In the genomic region with DNA sequence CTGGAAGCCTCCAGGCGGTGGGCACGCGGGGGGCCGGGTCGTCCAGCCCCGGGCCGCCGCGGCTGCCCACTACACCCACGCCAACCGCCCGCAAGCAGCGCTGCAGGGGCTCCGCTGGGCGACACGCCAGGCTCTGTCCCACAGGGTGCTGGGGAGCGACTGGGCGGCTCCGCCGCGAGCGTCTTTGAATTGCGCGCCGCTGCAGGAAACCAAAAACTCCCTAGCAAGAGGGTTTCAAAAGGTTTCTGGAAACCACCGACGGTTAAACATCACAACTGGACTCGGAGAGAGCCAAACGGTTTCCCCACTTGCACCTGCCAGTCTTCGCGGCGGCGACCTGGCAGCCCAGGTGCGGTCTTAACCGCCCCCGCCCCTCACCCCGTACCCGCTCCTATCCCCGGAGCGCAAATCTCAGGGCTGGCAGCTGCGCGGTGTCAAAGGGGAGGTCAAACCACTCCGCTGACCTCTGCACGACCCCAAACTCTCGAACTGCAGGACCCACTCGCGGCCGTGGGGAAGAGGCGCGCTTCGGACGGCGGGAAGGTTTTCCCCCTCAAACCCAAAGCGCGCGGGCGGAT, we compare ENCODE assay signal across 9 cellular contexts. TPM values are rescaled to one million over a fixed set of nuclear protein-coding genes. Genes with fewer than 3 reads are reported as not detected.
DNase-seq lines count a peak whose midpoint lies in the region; ATAC-seq lines count a peak whose summit lies in the region.
"Had no signal": no experiment of that assay in that cellular context is flagged by ENCODE, and none has a peak within 500 bp of the region (broad histone marks: within the 10 kb centered on the region; RNA-seq: fewer than 3 reads in every experiment).

No MANE protein-coding gene starts in this region.

- peak overlapping the region; percentile 99 for H3K27ac Mint-ChIP-seq in activated naive CD8-positive, alpha-beta T cell treated with anti-CD3 and anti-CD28 coated beads, Interleukin-2, amount 10 ng/mL, durations not matched to agents 7 days and 5 days
- H3K27ac Mint-ChIP-seq in immature natural killer cell: peak overlapping the region; percentile 96 to 99 (median 98)

- POLR2A ChIA-PET in activated naive CD8-positive, alpha-beta T cell treated with anti-CD3 and anti-CD28 coated beads, Interleukin-2, amount 10 ng/mL, durations not matched to agents 7 days and 5 days (lab: Charles Lee): interaction anchor here (0.6 to 1.7 kb wide), 16 partner anchors 9 to 265 kb away, joined by 3 to 34 read pairs (median 6); a partner anchor contains a TSS

- H3K9me3 Mint-ChIP-seq in activated naive CD8-positive, alpha-beta T cell treated with anti-CD3 and anti-CD28 coated beads, Interleukin-2, amount 10 ng/mL, durations not matched to agents 7 days and 5 days: no peaks in the 10 kb centered on the region
- no peaks in the 10 kb centered on the region for H3K9me3 Mint-ChIP-seq in immature natural killer cell

- peak overlapping the region; percentile 98 for H3K4me3 Mint-ChIP-seq in activated naive CD8-positive, alpha-beta T cell treated with anti-CD3 and anti-CD28 coated beads, Interleukin-2, amount 10 ng/mL, durations not matched to agents 7 days and 5 days
- H3K4me3 Mint-ChIP-seq in immature natural killer cell: peak overlapping the region; percentile 96 to 99 (median 98)

- peak; percentile 30 for DNase-seq in DMS79 treated with DMSO at 0.1 percent for 48 hours (lab: John Stamatoyannopoulos, UW)
- DNase-seq in DMS79 (lab: John Stamatoyannopoulos, UW): no peak
- DNase-seq in RPMI8226: peak; percentile 94
- peak; percentile 74 for DNase-seq in activated naive CD8-positive, alpha-beta T cell treated with anti-CD3 and anti-CD28 coated beads, Interleukin-2, amount 10 ng/mL, durations not matched to agents 7 days and 5 days
- DNase-seq in immature natural killer cell: peak; percentile 82 to 89 (median 85)
- DNase-seq in stimulated activated CD4-positive, alpha-beta T cell treated with anti-CD3 and anti-CD28 coated beads, Interleukin-4, amount 100 ng/mL, for 24 hours: peak; percentile 58
- DNase-seq in foreskin melanocyte: no peak

- H3K36me3 Mint-ChIP-seq in activated naive CD8-positive, alpha-beta T cell treated with anti-CD3 and anti-CD28 coated beads, Interleukin-2, amount 10 ng/mL, durations not matched to agents 7 days and 5 days: peaks cover 46% of the 10 kb centered on the region
- peaks cover 20 to 34% (median 24%) of the 10 kb centered on the region in 3 donors for H3K36me3 Mint-ChIP-seq in immature natural killer cell

- ATAC-seq in HG02884 (IDR thresholded peaks at IDR 0.05; ENCODE audit: unreplicated experiment): peak; percentile 50
- peak; percentile 35 for ATAC-seq in activated naive CD8-positive, alpha-beta T cell treated with anti-CD3 and anti-CD28 coated beads, Interleukin-2, amount 10 ng/mL, durations not matched to agents 7 days and 5 days (ENCODE audit: low read depth)

- H3K27me3 Mint-ChIP-seq in activated naive CD8-positive, alpha-beta T cell treated with anti-CD3 and anti-CD28 coated beads, Interleukin-2, amount 10 ng/mL, durations not matched to agents 7 days and 5 days: no peaks in the 10 kb centered on the region
- H3K27me3 Mint-ChIP-seq in immature natural killer cell (ENCODE audit: low read depth in 3 of 3): peaks cover 43 to 75% (median 48%) of the 10 kb centered on the region in 3 donors

- peaks cover 45% of the 10 kb centered on the region for H3K4me1 Mint-ChIP-seq in activated naive CD8-positive, alpha-beta T cell treated with anti-CD3 and anti-CD28 coated beads, Interleukin-2, amount 10 ng/mL, durations not matched to agents 7 days and 5 days
- H3K4me1 Mint-ChIP-seq in immature natural killer cell: peaks cover 51 to 60% of the 10 kb centered on the region in 2 donors

RNA-seq across cellular contexts. Expression of a gene that starts 1.0 kb away (rescaled TPM):
- 100 to 1,000 TPM; 288 to 293 TPM for total RNA-seq in activated naive CD8-positive, alpha-beta T cell treated with anti-CD3 and anti-CD28 coated beads, Interleukin-2, amount 10 ng/mL, durations not matched to agents 7 days and 5 days
- polyA plus RNA-seq in immature natural killer cell: 100 to 1,000 TPM; 147 to 758 (median 582) TPM
- polyA plus RNA-seq: AG04450 had no signal

Comparison
In these comparisons a context has a peak if more than half of its experiments do, and no peak if none do; other contexts are left out.
1. DNase-seq: peak in DMS79 treated with DMSO at 0.1 percent for 48 hours (single experiment), RPMI8226 (single experiment), activated naive CD8-positive, alpha-beta T cell treated with anti-CD3 and anti-CD28 coated beads, Interleukin-2, amount 10 ng/mL, durations not matched to agents 7 days and 5 days (single experiment), immature natural killer cell (3 of 3) and stimulated activated CD4-positive, alpha-beta T cell treated with anti-CD3 and anti-CD28 coated beads, Interleukin-4, amount 100 ng/mL, for 24 hours (single experiment); none in DMS79 (single experiment) and foreskin melanocyte (single experiment).